ENCODE assay signal across 1 cellular context in genomic region chr17:80219777-80220708, GRCh38.
A peak's percentile ranks its signal among the peaks of the same experiment; 100 is the strongest.
TF ChIP-seq lines count a peak whose summit lies in the region.

Gene SGSH (minus strand): TSS chr17:80220333. CDS start chr17:80220313, 20 bp downstream.
Gene SLC26A11 (plus strand): TSS chr17:80220427. CDS start chr17:80221561, 1,134 bp downstream.

TF ChIP-seq in K562, 482 proteins besides CTCF, POLR2A, EP300 and RAD21 (continued from another document):
- no peak for TF ChIP-seq AFF4 (CRISPR knock-in tag; IDR thresholded peaks at IDR 0.05)
- peak in 1 of 2 experiments; percentile 71; a peak in 1 of 4 replicates for TF ChIP-seq UBTF (IDR thresholded peaks at IDR 0.05; ENCODE audit: borderline replicate concordance in 1 of 2, low read depth in 2 of 2, low read length in 2 of 2)
- no peak for TF ChIP-seq CGGBP1 (CRISPR knock-in tag; IDR thresholded peaks at IDR 0.05)
- 0 out of 2 replicates have a peak, but pooled peaks have one; percentile 27 for TF ChIP-seq RAD51 (IDR thresholded peaks at IDR 0.05; ENCODE audit: borderline replicate concordance, low read depth)
- no peak; the same call in 1 of the 2 replicates for TF ChIP-seq FOSL1 (tag; conservative IDR thresholded peaks at IDR 0.05)
- 0 out of 2 replicates have a peak, but pooled peaks have one; percentile 45 for TF ChIP-seq GABPB1 (CRISPR knock-in tag; IDR thresholded peaks at IDR 0.05)
TF ChIP-seq in K562: peak in this region for 45.
